ENCODE assay signal across 17 cellular contexts in the genomic region with DNA sequence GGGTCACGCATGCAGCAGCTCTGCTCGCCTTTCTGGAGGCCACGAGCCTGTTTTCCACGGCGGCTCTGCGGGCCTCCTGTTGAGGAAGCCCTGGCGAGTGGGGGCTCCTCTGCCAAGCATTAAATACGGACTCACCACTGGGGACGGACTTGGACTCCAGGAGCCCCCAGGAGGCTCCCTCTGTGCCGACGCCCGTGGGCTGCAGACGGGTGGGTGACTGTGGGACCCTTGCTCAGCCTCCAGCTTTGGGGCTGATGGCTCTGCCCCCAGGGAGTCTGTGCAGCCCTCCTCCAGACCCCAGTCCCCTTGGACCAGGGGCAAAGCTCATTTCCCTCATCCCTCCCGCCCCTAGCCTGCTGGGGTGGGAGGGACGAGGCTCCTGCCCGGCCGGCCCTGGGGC.
DNase-seq lines count a peak whose midpoint lies in the region; ATAC-seq, FAIRE-seq and TF ChIP-seq lines count a peak whose summit lies in the region.
"Had no signal": no experiment of that assay in that cellular context is flagged by ENCODE, and none has a peak within 500 bp of the region (broad histone marks: within the 10 kb centered on the region; RNA-seq: fewer than 3 reads in every experiment).

No MANE protein-coding gene starts in this region.

- 61 to 92% (median 85%) methylated on average over 3 to 17 of the region's 17 CpGs for WGBS in spleen, 5 donors

- no peak for TF ChIP-seq POLR2A in spleen (IDR thresholded peaks at IDR 0.05)

- TF ChIP-seq CTCF in kidney (IDR thresholded peaks at IDR 0.05; ENCODE audit: borderline replicate concordance, extremely low read depth, insufficient read depth) (no peak), spleen (IDR thresholded peaks at IDR 0.05 in 8 of 11, conservative IDR thresholded peaks at IDR 0.05 in 3 of 11) (no peak)

- H3K36me3 ChIP-seq in kidney (ENCODE audit: control insufficient read depth in 1 of 2, insufficient read depth in 2 of 2, low read length in 2 of 2) (no peaks in the 10 kb centered on the region), spleen (no peaks in the 10 kb centered on the region)

- FAIRE-seq in kidney (lab: Jason Lieb, UNC): no peak
- FAIRE-seq: G401.6, GM12892 had no signal

- no peak for ATAC-seq in left ventricle myocardium superior
- no peak for ATAC-seq in GM18517 (IDR thresholded peaks at IDR 0.05; ENCODE audit: unreplicated experiment)
- ATAC-seq: GM23338, HCT116 had no signal

- H3K9ac ChIP-seq in kidney (ENCODE audit: low read length in 2 of 2): no peak overlapping the region

- no peaks in the 10 kb centered on the region for H3K4me1 ChIP-seq in kidney (ENCODE audit: control insufficient read depth in 1 of 2, insufficient read depth in 1 of 2, low read depth in 1 of 2, low read length in 2 of 2)
- H3K4me1 ChIP-seq in spleen: no peaks in the 10 kb centered on the region

- H3K27ac ChIP-seq in kidney (ENCODE audit: low read depth in 2 of 2, low read length in 2 of 2) (no peak overlapping the region), spleen (no peak overlapping the region)

- H3K9me3 ChIP-seq in kidney (ENCODE audit: control insufficient read depth in 1 of 2, low read length in 2 of 2): no peaks in the 10 kb centered on the region
- peaks cover 0 to 36% (median 5%) of the 10 kb centered on the region in 8 donors for H3K9me3 ChIP-seq in spleen

- intact Hi-C loops in left ventricle myocardium superior (cut with micrococcal nuclease): no loop called here
- intact Hi-C loops in cardiac septum (cut with DNase I): no loop called here
- intact Hi-C loops in kidney (cut with DNase I): no loop called here
- intact Hi-C loops in spleen (cut with DNase I; ENCODE audit: low total_unique reads): no loop called here

- DNase-seq in left ventricle myocardium superior: peak; percentile 3
- no peak for DNase-seq in cardiac septum (ENCODE audit: low spot score)
- peak; percentile 45 for DNase-seq in kidney
- DNase-seq in spleen: peak; percentile 29
- no peak for DNase-seq in DMS79 (lab: John Stamatoyannopoulos, UW)
- DNase-seq: C1 segment of cervical spinal cord; Calu3; CD4-positive, alpha-beta memory T cell; COR-L47; DMS53; DND-41; H9 had no signal

- peaks cover 0 to 38% (median 0%) of the 10 kb centered on the region in 7 donors for H3K27me3 ChIP-seq in spleen (replicated peaks in 1 of 7)

- H3K4me3 ChIP-seq in kidney (ENCODE audit: low read length in 2 of 2) (no peak overlapping the region), spleen (no peak overlapping the region)
- H3K4me3 ChIP-seq: GM23338 had no signal

Comparison
In these comparisons a context has a peak if more than half of its experiments do, and no peak if none do; other contexts are left out.
1. DNase-seq: peak in left ventricle myocardium superior (single experiment), kidney (single experiment) and spleen (single experiment); none in cardiac septum (single experiment) and DMS79 (single experiment).